Comparison of ENCODE assay signal across 40 cellular contexts in genomic region chr3:158084661-158085060, GRCh38. TPM values are rescaled to one million over a fixed set of nuclear protein-coding genes. Genes with fewer than 3 reads are reported as not detected.
"Had no signal": no experiment of that assay in that cellular context is flagged by ENCODE, and none has a peak within 500 bp of the region (broad histone marks: within the 10 kb centered on the region; RNA-seq: fewer than 3 reads in every experiment).

No MANE protein-coding gene starts in this region.

- H3K36me3 Mint-ChIP-seq: activated naive CD4-positive, alpha-beta T cell treated with anti-CD3 and anti-CD28 coated beads, Interleukin-2, amount 10 ng/mL, durations not matched to agents 7 days and 5 days; activated naive CD4-positive, alpha-beta T cell treated with anti-CD3 and anti-CD28 coated beads, Interleukin-2, amount 50 U/mL, for 24 hours; activated naive CD4-positive, alpha-beta T cell treated with anti-CD3 and anti-CD28 coated beads, Interleukin-2, amount 50 U/mL, for 72 hours; activated naive CD8-positive, alpha-beta T cell; activated naive CD8-positive, alpha-beta T cell treated with anti-CD3 and anti-CD28 coated beads for 36 hours; activated naive CD8-positive, alpha-beta T cell treated with anti-CD3 and anti-CD28 coated beads, Interleukin-2, amount 10 ng/mL, durations not matched to agents 7 days and 5 days; brain had no signal

- H3K4me3 Mint-ChIP-seq: activated naive CD4-positive, alpha-beta T cell treated with anti-CD3 and anti-CD28 coated beads for 36 hours; activated naive CD4-positive, alpha-beta T cell treated with anti-CD3 and anti-CD28 coated beads, Interleukin-2, amount 10 ng/mL, durations not matched to agents 7 days and 5 days; activated naive CD4-positive, alpha-beta T cell treated with anti-CD3 and anti-CD28 coated beads, Interleukin-2, amount 50 U/mL, for 24 hours; activated naive CD8-positive, alpha-beta T cell; activated naive CD8-positive, alpha-beta T cell treated with anti-CD3 and anti-CD28 coated beads for 36 hours; activated naive CD8-positive, alpha-beta T cell treated with anti-CD3 and anti-CD28 coated beads, Interleukin-2, amount 10 ng/mL, durations not matched to agents 7 days and 5 days; activated naive CD8-positive, alpha-beta T cell treated with anti-CD3 and anti-CD28 coated beads, Interleukin-2, amount 50 U/mL, for 24 hours; activated T-cell treated with anti-CD3 and anti-CD28 coated beads, Interleukin-2, amount 50 U/mL, for 24 hours; activated T-cell treated with anti-CD3 and anti-CD28 coated beads, Interleukin-2, amount 50 U/mL, for 4 hours; activated T-cell treated with anti-CD3 and anti-CD28 coated beads, Interleukin-2, amount 50 U/mL, for 72 hours; activated T-helper 1 cell treated with anti-CD3 and anti-CD28 coated beads, Interleukin-12 subunit alpha, Interleukin-12 subunit beta, Interleukin-2, Interleukin-4 antibody, amounts not matched to agents 30 ng/mL and 10 ng/mL and 1 ng/mL, durations not matched to agents 14 hours and 24 hours and 36 hours; activated T-helper 17 cell treated with anti-CD3 and anti-CD28 coated beads, Interleukin-2, amount 50 U/mL, for 72 hours; brain; central memory CD8-positive, alpha-beta T cell had no signal

- H3K27ac ChIP-seq: adrenal gland, ascending aorta, body of pancreas, brain microvascular endothelial cell, breast epithelium, cardiac muscle cell had no signal

- H3K4me3 ChIP-seq: adrenal gland, ascending aorta, body of pancreas, breast epithelium, cardiac muscle cell had no signal

- H3K4me1 ChIP-seq: adrenal gland, ascending aorta, body of pancreas, breast epithelium had no signal

- H3K27ac Mint-ChIP-seq: activated naive CD4-positive, alpha-beta T cell treated with anti-CD3 and anti-CD28 coated beads for 36 hours; activated naive CD4-positive, alpha-beta T cell treated with anti-CD3 and anti-CD28 coated beads, Interleukin-2, amount 10 ng/mL, durations not matched to agents 7 days and 5 days; activated naive CD4-positive, alpha-beta T cell treated with anti-CD3 and anti-CD28 coated beads, Interleukin-2, amount 50 U/mL, for 24 hours; activated naive CD4-positive, alpha-beta T cell treated with anti-CD3 and anti-CD28 coated beads, Interleukin-2, amount 50 U/mL, for 72 hours; activated naive CD8-positive, alpha-beta T cell; activated naive CD8-positive, alpha-beta T cell treated with anti-CD3 and anti-CD28 coated beads for 36 hours; activated naive CD8-positive, alpha-beta T cell treated with anti-CD3 and anti-CD28 coated beads, Interleukin-2, amount 10 ng/mL, durations not matched to agents 7 days and 5 days; activated naive CD8-positive, alpha-beta T cell treated with anti-CD3 and anti-CD28 coated beads, Interleukin-2, amount 50 U/mL, for 24 hours; activated T-cell treated with anti-CD3 and anti-CD28 coated beads, Interleukin-2, amount 50 U/mL, for 24 hours; activated T-cell treated with anti-CD3 and anti-CD28 coated beads, Interleukin-2, amount 50 U/mL, for 72 hours; activated T-helper 1 cell treated with anti-CD3 and anti-CD28 coated beads, Interleukin-12 subunit alpha, Interleukin-12 subunit beta, Interleukin-2, Interleukin-4 antibody, amounts not matched to agents 30 ng/mL and 10 ng/mL and 1 ng/mL, durations not matched to agents 14 hours and 24 hours and 36 hours; activated T-helper 17 cell treated with anti-CD3 and anti-CD28 coated beads, Interleukin-2, amount 50 U/mL, for 72 hours; activated T-helper 2 cell treated with anti-CD3 and anti-CD28 coated beads, Interferon-gamma antibody, Interleukin-2, Interleukin-4, amounts not matched to agents 10 μg/mL and 5 μg/mL and 100 μg/mL, durations not matched to agents 14 hours and 24 hours and 36 hours; brain had no signal

- H3K36me3 ChIP-seq: adrenal gland, ascending aorta, brain microvascular endothelial cell, breast epithelium, cardiac muscle cell had no signal

- H3K9me3 ChIP-seq: adrenal gland, ascending aorta, body of pancreas, breast epithelium had no signal

- H3K4me1 Mint-ChIP-seq: activated naive CD4-positive, alpha-beta T cell treated with anti-CD3 and anti-CD28 coated beads, Interleukin-2, amount 10 ng/mL, durations not matched to agents 7 days and 5 days; activated naive CD4-positive, alpha-beta T cell treated with anti-CD3 and anti-CD28 coated beads, Interleukin-2, amount 50 U/mL, for 24 hours; activated naive CD8-positive, alpha-beta T cell treated with anti-CD3 and anti-CD28 coated beads for 36 hours; activated naive CD8-positive, alpha-beta T cell treated with anti-CD3 and anti-CD28 coated beads, Interleukin-2, amount 10 ng/mL, durations not matched to agents 7 days and 5 days; activated naive CD8-positive, alpha-beta T cell treated with anti-CD3 and anti-CD28 coated beads, Interleukin-2, amount 50 U/mL, for 24 hours; activated T-helper 17 cell treated with anti-CD3 and anti-CD28 coated beads, Interleukin-2, amount 50 U/mL, for 72 hours; brain; central memory CD8-positive, alpha-beta T cell had no signal

- ATAC-seq: activated naive CD4-positive, alpha-beta T cell treated with anti-CD3 and anti-CD28 coated beads, Interleukin-2, amount 50 U/mL, for 72 hours; activated naive CD8-positive, alpha-beta T cell treated with anti-CD3 and anti-CD28 coated beads, Interleukin-2, amount 50 U/mL, for 24 hours; activated T-cell treated with anti-CD3 and anti-CD28 coated beads, Interleukin-2, amount 50 U/mL, for 4 hours; activated T-cell treated with anti-CD3 and anti-CD28 coated beads, Interleukin-2, amount 50 U/mL, for 72 hours; activated T-helper 17 cell treated with anti-CD3 and anti-CD28 coated beads, Interleukin-2, amount 50 U/mL, for 72 hours; body of pancreas had no signal

- DNase-seq: activated effector memory CD4-positive, alpha-beta T cell treated with anti-CD3 and anti-CD28 coated beads, Interleukin-2, amount 50 U/mL, for 16 hours; activated effector memory CD4-positive, alpha-beta T cell treated with Interleukin-2 at 50 U/mL for 16 hours; activated gamma-delta T cell; activated gamma-delta T cell treated with Interleukin-2 at 50 U/mL for 16 hours; activated naive CD4-positive, alpha-beta T cell; activated naive CD4-positive, alpha-beta T cell treated with anti-CD3 and anti-CD28 coated beads for 36 hours; activated naive CD4-positive, alpha-beta T cell treated with anti-CD3 and anti-CD28 coated beads, Interleukin-2, amount 10 ng/mL, durations not matched to agents 7 days and 5 days; activated naive CD4-positive, alpha-beta T cell treated with anti-CD3 and anti-CD28 coated beads, Interleukin-2, amount 50 U/mL, for 16 hours; activated naive CD4-positive, alpha-beta T cell treated with Interleukin-2 at 50 U/mL for 16 hours; activated naive CD8-positive, alpha-beta T cell treated with anti-CD3 and anti-CD28 coated beads for 36 hours; activated naive CD8-positive, alpha-beta T cell treated with anti-CD3 and anti-CD28 coated beads, Interleukin-2, amount 10 ng/mL, durations not matched to agents 7 days and 5 days; activated naive CD8-positive, alpha-beta T cell treated with anti-CD3 and anti-CD28 coated beads, Interleukin-2, amount 50 U/mL, for 24 hours; activated T-cell treated with anti-CD3 and anti-CD28 coated beads, Interleukin-2, amount 50 U/mL, for 1 hour; activated T-cell treated with anti-CD3 and anti-CD28 coated beads, Interleukin-2, amount 50 U/mL, for 24 hours; activated T-cell treated with anti-CD3 and anti-CD28 coated beads, Interleukin-2, amount 50 U/mL, for 4 hours; activated T-cell treated with anti-CD3 and anti-CD28 coated beads, Interleukin-2, amount 50 U/mL, for 48 hours; activated T-cell treated with anti-CD3 and anti-CD28 coated beads, Interleukin-2, amount 50 U/mL, for 72 hours; adrenal gland; amniotic stem cell; amygdala; anterior cingulate cortex; aorta; body of pancreas; brain microvascular endothelial cell; caudate nucleus; central memory CD4-positive, alpha-beta T cell; cerebellar nuclear complex had no signal

- H3K9me3 Mint-ChIP-seq: activated naive CD4-positive, alpha-beta T cell treated with anti-CD3 and anti-CD28 coated beads for 36 hours; activated naive CD4-positive, alpha-beta T cell treated with anti-CD3 and anti-CD28 coated beads, Interleukin-2, amount 10 ng/mL, durations not matched to agents 7 days and 5 days; activated naive CD4-positive, alpha-beta T cell treated with anti-CD3 and anti-CD28 coated beads, Interleukin-2, amount 50 U/mL, for 24 hours; activated naive CD4-positive, alpha-beta T cell treated with anti-CD3 and anti-CD28 coated beads, Interleukin-2, amount 50 U/mL, for 72 hours; activated naive CD8-positive, alpha-beta T cell treated with anti-CD3 and anti-CD28 coated beads for 36 hours; activated naive CD8-positive, alpha-beta T cell treated with anti-CD3 and anti-CD28 coated beads, Interleukin-2, amount 50 U/mL, for 24 hours; activated T-cell treated with anti-CD3 and anti-CD28 coated beads, Interleukin-2, amount 50 U/mL, for 24 hours; activated T-cell treated with anti-CD3 and anti-CD28 coated beads, Interleukin-2, amount 50 U/mL, for 4 hours; activated T-cell treated with anti-CD3 and anti-CD28 coated beads, Interleukin-2, amount 50 U/mL, for 72 hours; activated T-helper 1 cell treated with anti-CD3 and anti-CD28 coated beads, Interleukin-12 subunit alpha, Interleukin-12 subunit beta, Interleukin-2, Interleukin-4 antibody, amounts not matched to agents 30 ng/mL and 10 ng/mL and 1 ng/mL, durations not matched to agents 14 hours and 24 hours and 36 hours; activated T-helper 17 cell treated with anti-CD3 and anti-CD28 coated beads, Interleukin-2, amount 50 U/mL, for 72 hours; activated T-helper 2 cell treated with anti-CD3 and anti-CD28 coated beads, Interferon-gamma antibody, Interleukin-2, Interleukin-4, amounts not matched to agents 10 μg/mL and 5 μg/mL and 100 μg/mL, durations not matched to agents 14 hours and 24 hours and 36 hours; brain; central memory CD8-positive, alpha-beta T cell had no signal

- H3K27me3 ChIP-seq: ascending aorta, body of pancreas, breast epithelium had no signal

RNA-seq across cellular contexts. Expression of gene SHOX2, which starts 21.6 kb away (rescaled TPM):
- total RNA-seq: activated naive CD4-positive, alpha-beta T cell treated with anti-CD3 and anti-CD28 coated beads for 36 hours; activated naive CD4-positive, alpha-beta T cell treated with anti-CD3 and anti-CD28 coated beads, Interleukin-2, amount 50 U/mL, for 72 hours; activated naive CD8-positive, alpha-beta T cell treated with anti-CD3 and anti-CD28 coated beads for 36 hours; activated naive CD8-positive, alpha-beta T cell treated with anti-CD3 and anti-CD28 coated beads, Interleukin-2, amount 10 ng/mL, durations not matched to agents 7 days and 5 days; activated T-cell treated with anti-CD3 and anti-CD28 coated beads, Interleukin-2, amount 50 U/mL, for 4 hours; activated T-helper 1 cell treated with anti-CD3 and anti-CD28 coated beads, Interleukin-12 subunit alpha, Interleukin-12 subunit beta, Interleukin-2, Interleukin-4 antibody, amounts not matched to agents 30 ng/mL and 10 ng/mL and 1 ng/mL, durations not matched to agents 14 hours and 24 hours and 36 hours; activated T-helper 17 cell treated with anti-CD3 and anti-CD28 coated beads, Interleukin-2, amount 50 U/mL, for 72 hours; activated T-helper 2 cell treated with anti-CD3 and anti-CD28 coated beads, Interferon-gamma antibody, Interleukin-2, Interleukin-4, amounts not matched to agents 10 μg/mL and 5 μg/mL and 100 μg/mL, durations not matched to agents 14 hours and 24 hours and 36 hours; ascending aorta; bronchial epithelial cell; chondrocyte had no signal
